Comparison of ENCODE assay signal across 19 cellular contexts in the genomic region with DNA sequence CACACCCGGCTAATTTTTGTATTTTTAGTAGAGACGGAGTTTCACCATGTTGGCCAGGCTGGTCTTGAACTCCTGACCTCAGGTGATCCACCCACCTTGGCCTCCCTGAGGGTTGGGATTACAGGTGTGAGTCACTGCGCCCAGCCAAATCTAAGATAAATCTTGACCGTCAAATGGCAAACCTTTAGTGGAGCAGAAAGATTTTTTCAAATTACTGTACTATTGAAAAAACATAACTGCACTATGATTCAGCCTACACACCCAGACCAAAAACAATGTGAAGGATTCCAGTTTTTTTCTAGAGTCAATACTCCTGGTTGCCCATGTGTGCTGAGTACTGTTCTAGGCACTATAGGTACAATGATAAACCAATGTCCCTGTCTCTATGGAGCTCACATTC. TPM values are rescaled to one million over a fixed set of nuclear protein-coding genes. Genes with fewer than 3 reads are reported as not detected.
DNase-seq lines count a peak whose midpoint lies in the region; ATAC-seq and FAIRE-seq lines count a peak whose summit lies in the region.
"Had no signal": no experiment of that assay in that cellular context is flagged by ENCODE, and none has a peak within 500 bp of the region (broad histone marks: within the 10 kb centered on the region; RNA-seq: fewer than 3 reads in every experiment).

No MANE protein-coding gene starts in this region.

- no peaks in the 10 kb centered on the region for H3K4me1 ChIP-seq in trophoblast cell (ENCODE audit: control insufficient read depth in 1 of 2, insufficient read depth in 2 of 2, low read length in 2 of 2)

- H4K8ac ChIP-seq in trophoblast cell (ENCODE audit: low read depth, low read length) = no peak overlapping the region

- no peak overlapping the region for H4K91ac ChIP-seq in trophoblast cell (ENCODE audit: low read depth, low read length)

- H2BK5ac ChIP-seq in trophoblast cell (ENCODE audit: low read depth, low read length, poor library complexity) = no peak overlapping the region

- FAIRE-seq in RCC 7860 (lab: Jason Lieb, UNC) = no peak
- FAIRE-seq: K562 had no signal

- H3K79me1 ChIP-seq in trophoblast cell (ENCODE audit: low read length) = no peaks in the 10 kb centered on the region

- H3K27ac ChIP-seq in trophoblast cell (ENCODE audit: low read depth, low read length) = no peak overlapping the region
- H3K27ac ChIP-seq: upper lobe of right lung had no signal

- H2AFZ ChIP-seq in trophoblast cell (ENCODE audit: insufficient read depth, low read length, poor library complexity) = no peak overlapping the region

- no peak overlapping the region for H3K14ac ChIP-seq in trophoblast cell (ENCODE audit: low read length)

- H2AK5ac ChIP-seq in trophoblast cell (ENCODE audit: low read length) = no peak overlapping the region

- WGBS in trophoblast cell (ENCODE audit: extremely low coverage, insufficient coverage, insufficient read length) = no CpG with 5 or more reads among the region's 4 CpGs

- no peak overlapping the region for H3K4me2 ChIP-seq in trophoblast cell (ENCODE audit: low read length)

- H4K12ac ChIP-seq in trophoblast cell (ENCODE audit: low read depth, low read length) = no peak overlapping the region

- no peak overlapping the region for H3K9ac ChIP-seq in trophoblast cell (ENCODE audit: low read length)

- no peak overlapping the region for H3K4ac ChIP-seq in trophoblast cell (ENCODE audit: low read depth, low read length)

- DNase-seq in GM03348 (ENCODE audit: low spot score) (peak; percentile 11), RCC 7860 (ENCODE audit: low spot score) (peak; percentile 58), trophoblast cell (peak; percentile 72 to 90), SIG-M5 treated with dmso at 0.1 percent for 504 hours (lab: John Stamatoyannopoulos, UW; ENCODE audit: unreplicated experiment) (no peak), DMS53 treated with DMSO at 0.1 percent for 48 hours (lab: John Stamatoyannopoulos, UW; ENCODE audit: unreplicated experiment) (no peak), hypothalamus (lab: John Stamatoyannopoulos, UW) (no peak)
- DNase-seq: activated T-cell treated with anti-CD3 and anti-CD28 coated beads, Interleukin-2, amount 50 U/mL, for 72 hours; amniotic stem cell; DMS153; GOT3; midbrain; NCI-H1417; NCI-H2227 treated with DMSO at 0.1 percent for 48 hours; occipital lobe; upper lobe of right lung had no signal

- no peaks in the 10 kb centered on the region for H3K36me3 ChIP-seq in trophoblast cell (ENCODE audit: control insufficient read depth in 1 of 2, insufficient read depth in 2 of 2, low read length in 2 of 2)
- H3K36me3 ChIP-seq: upper lobe of right lung had no signal

- H3K18ac ChIP-seq in trophoblast cell (ENCODE audit: low read length) = no peak overlapping the region

- ATAC-seq in esophagus mucosa (peak; percentile 90), HG03342 (IDR thresholded peaks at IDR 0.05; ENCODE audit: unreplicated experiment) (no peak)
- ATAC-seq: activated T-cell treated with anti-CD3 and anti-CD28 coated beads, Interleukin-2, amount 50 U/mL, for 72 hours; K562; stimulated activated effector memory CD8-positive, alpha-beta T cell treated with anti-CD3 and anti-CD28 coated beads, Interleukin-12 subunit alpha, Interleukin-12 subunit beta, amount 100 ng/mL, for 72 hours had no signal

- no peaks in the 10 kb centered on the region for H3K79me2 ChIP-seq in trophoblast cell (ENCODE audit: control insufficient read depth, insufficient read depth, low read length, poor library complexity)

- no peak overlapping the region for H2BK120ac ChIP-seq in trophoblast cell (ENCODE audit: insufficient read depth, low read length, poor library complexity)

- H2BK12ac ChIP-seq in trophoblast cell (ENCODE audit: low read length) = no peak overlapping the region

- no peaks in the 10 kb centered on the region for H3K9me3 ChIP-seq in trophoblast cell (ENCODE audit: insufficient read depth, low read depth, low read length)
- H3K9me3 ChIP-seq: upper lobe of right lung had no signal

- no peak overlapping the region for H3K23ac ChIP-seq in trophoblast cell (ENCODE audit: low read length)

- no peaks in the 10 kb centered on the region for H3K27me3 ChIP-seq in trophoblast cell (ENCODE audit: insufficient read depth, low read length)
- H3K27me3 ChIP-seq: upper lobe of right lung had no signal

- no peak overlapping the region for H3K4me3 ChIP-seq in trophoblast cell (ENCODE audit: low read depth, low read length)
- H3K4me3 ChIP-seq: K562, upper lobe of right lung had no signal

RNA-seq across cellular contexts. Expression of a gene that starts 33.9 kb away (rescaled TPM):
- total RNA-seq in esophagus mucosa = 79.6 TPM
- 25.1 and 25.3 TPM in 2 replicates for polyA plus RNA-seq in trophoblast cell (2013)

Comparison
In these comparisons a context has a peak if more than half of its experiments do, and no peak if none do; other contexts are left out.
1. DNase-seq: peak in GM03348 (single experiment), RCC 7860 (single experiment) and trophoblast cell (2 of 2); none in SIG-M5 treated with dmso at 0.1 percent for 504 hours (single experiment), DMS53 treated with DMSO at 0.1 percent for 48 hours (single experiment) and hypothalamus (0 of 51).